In genomic region chr9:101449071-101449721, GRCh38 we compare ENCODE assay signal across 8 cellular contexts. TPM values are rescaled to one million over a fixed set of nuclear protein-coding genes. Genes with fewer than 3 reads are reported as not detected.
DNase-seq lines count a peak whose midpoint lies in the region; ATAC-seq and TF ChIP-seq lines count a peak whose summit lies in the region.

No MANE protein-coding gene starts in this region.

- no TSS peak for BruUV-seq in A673 (replicated peaks; lab: Mats Ljungman, UMichigan)

- peak overlapping the region; percentile 39 for H3K4me3 ChIP-seq in A673 (ENCODE audit: low read depth, low read length, poor library complexity, severe bottlenecking)
- H3K4me3 ChIP-seq in skin epidermis = peak overlapping the region; percentile 25 to 43 (median 31)

- no peaks in the 10 kb centered on the region for H3K4me1 ChIP-seq in A673 (ENCODE audit: insufficient read depth, low read length, poor library complexity, severe bottlenecking)

- ATAC-seq in GM18520 (IDR thresholded peaks at IDR 0.05; ENCODE audit: unreplicated experiment) (peak; percentile 84), HG03045 (IDR thresholded peaks at IDR 0.05; ENCODE audit: unreplicated experiment) (peak; percentile 99)

- no peak overlapping the region for H3K27ac Mint-ChIP-seq in immature natural killer cell

- peaks cover 7 to 9% of the 10 kb centered on the region in 2 donors for H3K4me1 Mint-ChIP-seq in immature natural killer cell

- CTCF ChIA-PET in A673 (lab: Charles Lee) = interaction anchor here (0.7 to 1.1 kb wide), 3 partner anchors 81 to 776 kb away, joined by 3 to 5 read pairs (median 4); no protein-coding TSS in a partner anchor

- intact Hi-C loops in A673 (cut with micrococcal nuclease; ENCODE audit: unreplicated experiment) = no loop called here

- H3K27me3 ChIP-seq in A673 (replicated peaks; ENCODE audit: insufficient read depth, low read depth, low read length, poor library complexity) = peaks cover 56% of the 10 kb centered on the region

- no peaks in the 10 kb centered on the region for H3K9me3 ChIP-seq in A673 (ENCODE audit: low read depth, low read length, poor library complexity, severe bottlenecking)

- H3K36me3 Mint-ChIP-seq in immature natural killer cell = no peaks in the 10 kb centered on the region

- DNase-seq in A673 (ENCODE audit: low spot score) (peak; percentile 60), NCI-H2081 treated with DMSO at 0.1 percent for 48 hours (lab: John Stamatoyannopoulos, UW) (peak; percentile 46), immature natural killer cell (peak; percentile 7 to 22 (median 19))
- DNase-seq in central memory CD4-positive, alpha-beta T cell = peak; percentile 10

- peaks cover 10 to 32% (median 17%) of the 10 kb centered on the region in 3 donors for H3K27me3 Mint-ChIP-seq in immature natural killer cell (ENCODE audit: low read depth in 3 of 3)

- H3K27ac ChIP-seq in A673 (ENCODE audit: low read depth, low read length, poor library complexity, severe bottlenecking) (no peak overlapping the region), VCaP (peak overlapping the region; percentile 47), skin epidermis (peak overlapping the region in 1 of 21 experiments; percentile 3)

- H3K36me3 ChIP-seq in A673 (ENCODE audit: insufficient read depth, low read length, poor library complexity, severe bottlenecking) = no peaks in the 10 kb centered on the region

- H3K4me3 Mint-ChIP-seq in immature natural killer cell = peak overlapping the region; percentile 3 to 66 (median 36)

- H3K9me3 Mint-ChIP-seq in immature natural killer cell = peaks cover 0 to 7% (median 0%) of the 10 kb centered on the region in 6 donors

- peak; percentile 72 for TF ChIP-seq CTCF in A673 (conservative IDR thresholded peaks at IDR 0.05; ENCODE audit: low read depth, low read length)
- peak; percentile 91 for TF ChIP-seq CTCF in VCaP (conservative IDR thresholded peaks at IDR 0.05)

- POLR2A ChIA-PET in A673 (lab: Charles Lee; ENCODE audit: low non-redundant PET) = no interaction called here

RNA-seq across cellular contexts. Expression of gene ALDOB, which starts 13.6 kb away (rescaled TPM):
- total RNA-seq in A673 (2021) = not detected in 2 replicates
- polyA plus RNA-seq in immature natural killer cell = not detected

RNA-seq across cellular contexts. Expression of gene ZNF189, which starts 50.5 kb away (rescaled TPM):
- total RNA-seq in A673 (2021) = 16.8 and 17.6 TPM in 2 replicates
- polyA plus RNA-seq in immature natural killer cell = 1 to 10 TPM in 1 of 3 donors, under 1 TPM in 1, not detected in 1; 0.60 to 3.1 TPM

RNA-seq across cellular contexts. Expression of gene MRPL50, which starts 50.8 kb away (rescaled TPM):
- total RNA-seq in A673 (2021) = 15.4 and 17.0 TPM in 2 replicates
- 1 to 10 TPM; 6.8 to 9.1 (median 8.8) TPM for polyA plus RNA-seq in immature natural killer cell

Comparison
In these comparisons a context has a peak if more than half of its experiments do, and no peak if none do; other contexts are left out.
1. DNase-seq: peak in every context shown above with its lines; median percentile 60 in A673; 46 in NCI-H2081 treated with DMSO at 0.1 percent for 48 hours; 19 in immature natural killer cell; 10 in central memory CD4-positive, alpha-beta T cell.